ENCODE assay signal across 10 cellular contexts in the genomic region with DNA sequence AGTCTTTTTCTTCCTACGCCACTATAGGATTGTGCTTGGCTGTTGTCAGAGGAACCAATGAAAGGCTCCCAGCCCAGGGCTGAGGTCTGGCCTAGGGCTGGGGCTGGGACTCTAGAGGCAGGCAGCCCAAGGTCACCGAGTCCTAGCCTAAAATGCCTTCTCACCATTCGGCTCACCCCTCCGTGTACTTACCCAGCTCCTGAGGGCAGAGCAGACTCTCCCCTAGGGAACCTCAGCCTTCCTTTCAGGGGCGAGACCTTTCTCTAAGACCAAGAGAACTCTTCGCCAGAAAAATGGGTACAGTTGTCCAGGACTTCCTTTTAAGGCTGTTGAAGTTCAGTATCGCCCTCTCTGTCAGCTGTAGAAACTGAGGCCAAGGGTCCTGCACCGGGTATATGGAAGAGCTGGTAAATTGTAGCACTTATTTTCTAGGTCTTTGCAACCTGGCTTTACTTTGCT. TPM values are rescaled to one million over a fixed set of nuclear protein-coding genes. Genes with fewer than 3 reads are reported as not detected.
DNase-seq lines count a peak whose midpoint lies in the region; ATAC-seq and TF ChIP-seq lines count a peak whose summit lies in the region.
"Had no signal": no experiment of that assay in that cellular context is flagged by ENCODE, and none has a peak within 500 bp of the region (broad histone marks: within the 10 kb centered on the region; RNA-seq: fewer than 3 reads in every experiment).

No MANE protein-coding gene starts in this region.

- H3K4me3 ChIP-seq in ACC112 (ENCODE audit: low read depth, low read length) (peak overlapping the region; percentile 93), OCI-LY3 (ENCODE audit: low read length) (no peak overlapping the region), ectodermal cell (ENCODE audit: insufficient read depth, low read depth, low read length) (peak overlapping the region; percentile 45)

- H3K4me3 Mint-ChIP-seq in natural killer cell: peak overlapping the region; percentile 35

- peak overlapping the region in 1 of 2 donors; percentile 69 for H3K27ac Mint-ChIP-seq in natural killer cell
- H3K27ac Mint-ChIP-seq: activated CD4-positive, alpha-beta T cell treated with anti-CD3 and anti-CD28 coated beads, Interleukin-2, amount 10 ng/mL, durations not matched to agents 7 days and 5 days had no signal

- 11 to 16% methylated on average over 8 of the region's 8 CpGs for WGBS in ectodermal cell, 2 experiments

- intact Hi-C loops in natural killer cell (cut with micrococcal nuclease): no loop called here

- H3K27ac ChIP-seq in ACC112 (ENCODE audit: low read depth, low read length) (peak overlapping the region; percentile 85), OCI-LY3 (ENCODE audit: low read length) (no peak overlapping the region), ectodermal cell (ENCODE audit: insufficient read depth, low read depth, low read length, poor library complexity, severe bottlenecking) (peak overlapping the region; percentile 22)

- H3K4me2 ChIP-seq in OCI-LY3 (ENCODE audit: low read length): peak overlapping the region; percentile 89

- no peaks in the 10 kb centered on the region for H3K9me3 Mint-ChIP-seq in natural killer cell
- H3K9me3 Mint-ChIP-seq: activated CD4-positive, alpha-beta T cell treated with anti-CD3 and anti-CD28 coated beads, Interleukin-2, amount 10 ng/mL, durations not matched to agents 7 days and 5 days had no signal

- TF ChIP-seq CTCF in OCI-LY3 (IDR thresholded peaks at IDR 0.05; ENCODE audit: low read depth, low read length) (no peak), natural killer cell (IDR thresholded peaks at IDR 0.05) (no peak)

- no peaks in the 10 kb centered on the region for H3K36me3 Mint-ChIP-seq in natural killer cell

- H3K9me3 ChIP-seq in OCI-LY3 (ENCODE audit: insufficient read depth, low read length) (no peaks in the 10 kb centered on the region), ectodermal cell (ENCODE audit: control insufficient read depth, low read length) (no peaks in the 10 kb centered on the region)

- no peak overlapping the region for H3K9ac ChIP-seq in OCI-LY3 (ENCODE audit: low read length)

- peaks cover 15 to 31% of the 10 kb centered on the region in 2 donors for H3K4me1 Mint-ChIP-seq in natural killer cell

- no peaks in the 10 kb centered on the region for H4K20me1 ChIP-seq in OCI-LY3 (ENCODE audit: insufficient read depth, low read length)

- H3K79me2 ChIP-seq in ACC112 (ENCODE audit: control insufficient read depth, insufficient read depth, low read length, unreplicated experiment) (peaks cover 90% of the 10 kb centered on the region), OCI-LY3 (ENCODE audit: low read length) (peaks cover 15% of the 10 kb centered on the region)

- H3K27me3 ChIP-seq in ACC112 (ENCODE audit: insufficient read depth, low read length): no peaks in the 10 kb centered on the region
- no peaks in the 10 kb centered on the region for H3K27me3 ChIP-seq in OCI-LY3 (ENCODE audit: low read depth, low read length)
- peaks cover 66% of the 10 kb centered on the region for H3K27me3 ChIP-seq in ectodermal cell (ENCODE audit: control insufficient read depth, insufficient read depth, low read length, poor library complexity, severe bottlenecking)

- H3K36me3 ChIP-seq in ACC112 (ENCODE audit: insufficient read depth, low read length) (peaks cover 6% of the 10 kb centered on the region; the same call in 1 of the 2 replicates), OCI-LY3 (replicated peaks; ENCODE audit: low read depth, low read length) (no peaks in the 10 kb centered on the region), ectodermal cell (ENCODE audit: control insufficient read depth, insufficient read depth, low read length) (no peaks in the 10 kb centered on the region)

- no peak for DNase-seq in natural killer cell
- DNase-seq in activated T-cell treated with anti-CD3 and anti-CD28 coated beads, Interleukin-2, amount 50 U/mL, for 48 hours: no peak
- DNase-seq: activated CD4-positive, alpha-beta T cell treated with anti-CD3 and anti-CD28 coated beads, Interleukin-2, amount 10 ng/mL, durations not matched to agents 7 days and 5 days; NCI-H1092 had no signal

- H3K27me3 Mint-ChIP-seq in natural killer cell (ENCODE audit: low read depth in 2 of 2): peaks cover 28 to 32% of the 10 kb centered on the region in 2 donors

- ATAC-seq in natural killer cell: no peak
- ATAC-seq in HG02623 (IDR thresholded peaks at IDR 0.05; ENCODE audit: unreplicated experiment): no peak
- ATAC-seq in HG03025 (IDR thresholded peaks at IDR 0.05; ENCODE audit: low FRiP score, unreplicated experiment): no peak
- ATAC-seq in HG02759 (IDR thresholded peaks at IDR 0.05; ENCODE audit: unreplicated experiment): no peak

- peaks cover 31% of the 10 kb centered on the region for H3K4me1 ChIP-seq in ACC112 (ENCODE audit: control insufficient read depth, insufficient read depth, low read length, unreplicated experiment)
- H3K4me1 ChIP-seq in OCI-LY3 (ENCODE audit: low read length): peaks cover 18% of the 10 kb centered on the region; the same call in 1 of the 2 replicates
- H3K4me1 ChIP-seq in ectodermal cell (ENCODE audit: control insufficient read depth, insufficient read depth, low read length): peaks cover 34% of the 10 kb centered on the region

- peak overlapping the region; percentile 67 for H2AFZ ChIP-seq in ACC112 (ENCODE audit: low read length, unreplicated experiment)
- no peak overlapping the region for H2AFZ ChIP-seq in OCI-LY3 (ENCODE audit: low read depth, low read length)

RNA-seq across cellular contexts. Expression of a gene that starts 1.7 kb away (rescaled TPM):
- polyA plus RNA-seq in ectodermal cell (2013, experiment 1 of 4): 4.1 TPM
- polyA plus RNA-seq in ectodermal cell (2013, experiment 2 of 4): 2.9 TPM
- polyA plus RNA-seq in ectodermal cell (2013, experiment 3 of 4): 3.0 TPM
- polyA plus RNA-seq in ectodermal cell (2013, experiment 4 of 4): 2.1 TPM
- 1 to 10 TPM in 1 of 3 donors, under 1 TPM in 2; 0.20 to 1.3 (median 0.40) TPM for total RNA-seq in natural killer cell
